ENCODE assay signal across 20 cellular contexts in the genomic region with DNA sequence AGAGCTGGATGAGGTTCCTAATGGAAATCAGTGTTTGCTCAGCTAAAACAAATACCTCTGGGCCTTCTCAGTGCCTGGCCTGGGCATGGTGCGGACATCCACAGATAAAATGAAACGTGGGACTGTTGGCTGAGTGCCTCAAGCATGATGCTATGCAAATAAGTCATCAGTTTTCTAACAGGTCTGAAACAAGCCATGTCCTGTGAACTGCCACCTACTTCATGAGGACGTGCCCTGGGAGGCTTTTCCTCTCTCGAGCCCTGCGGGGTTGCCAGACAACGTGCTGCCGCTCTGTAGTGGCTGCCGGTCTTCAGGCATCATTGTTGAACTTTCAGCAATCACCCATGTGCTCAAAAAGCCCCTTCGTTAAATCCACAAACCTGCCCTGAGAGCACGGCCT.
DNase-seq lines count a peak whose midpoint lies in the region; ATAC-seq, FAIRE-seq and TF ChIP-seq lines count a peak whose summit lies in the region.
"Had no signal": no experiment of that assay in that cellular context is flagged by ENCODE, and none has a peak within 500 bp of the region (broad histone marks: within the 10 kb centered on the region; RNA-seq: fewer than 3 reads in every experiment).

No MANE protein-coding gene starts in this region.

- no peak for FAIRE-seq in H1 (lab: Jason Lieb, UNC)
- FAIRE-seq: GM19239 had no signal

- CTCF ChIA-PET in H1 (lab: Charles Lee; ENCODE audit: partially characterized antibody) (no interaction called here), A673 (lab: Charles Lee) (no interaction called here)

- 0 out of 2 replicates have a peak overlapping the region, but pooled peaks have one; percentile 16 for H2AFZ ChIP-seq in MM.1S (ENCODE audit: low read length)
- peak overlapping the region; percentile 74; the same call in 1 of the 2 replicates for H2AFZ ChIP-seq in H1 (ENCODE audit: low read length)

- H3K18ac ChIP-seq in H1 (ENCODE audit: extremely low read depth, low read length) = no peak overlapping the region

- H3K56ac ChIP-seq in H1 (replicated peaks; ENCODE audit: insufficient read length, low read depth, low read length) = no peak overlapping the region

- DNase-seq in MM.1S (no peak), NCI-H2029 (lab: John Stamatoyannopoulos, UW) (peak; percentile 93), NCI-H526 (lab: John Stamatoyannopoulos, UW) (peak; percentile 98 to 99), H1 (ENCODE audit: low read depth in 1 of 2, low spot score in 2 of 2) (no peak), SIG-M5 treated with dmso at 0.1 percent for 504 hours (lab: John Stamatoyannopoulos, UW; ENCODE audit: unreplicated experiment) (no peak), A673 (ENCODE audit: low spot score) (no peak)
- DNase-seq: DMS53, H9, NCI-H226, NCI-H82, Peyer's patch, T-helper 1 cell, T1000 had no signal

- no peak for TF ChIP-seq EP300 in H1 (IDR thresholded peaks at IDR 0.05; ENCODE audit: borderline replicate concordance in 1 of 2, low read depth in 2 of 2, low read length in 2 of 2)

- H2BK120ac ChIP-seq in H1 (replicated peaks; ENCODE audit: low read depth, low read length) = no peak overlapping the region

- no peak overlapping the region; the same call in 1 of the 2 replicates for H4K8ac ChIP-seq in H1 (ENCODE audit: extremely low read depth, insufficient read depth, low read length)

- no peaks in the 10 kb centered on the region for H3F3A ChIP-seq in MM.1S (ENCODE audit: insufficient read depth, low read length)

- no peak for TF ChIP-seq RAD21 in H1 (IDR thresholded peaks at IDR 0.05 in 1 of 2, conservative IDR thresholded peaks at IDR 0.05 in 1 of 2; ENCODE audit: low read depth in 2 of 2, low read length in 2 of 2)

- H3K79me2 ChIP-seq in MM.1S (ENCODE audit: low read length) = no peaks in the 10 kb centered on the region
- no peaks in the 10 kb centered on the region for H3K79me2 ChIP-seq in H1 (ENCODE audit: control insufficient read depth in 1 of 2, insufficient read depth in 2 of 2, low read length in 2 of 2)

- TF ChIP-seq CTCF in MM.1S (IDR thresholded peaks at IDR 0.05; ENCODE audit: low read length) (no peak), H1 (IDR thresholded peaks at IDR 0.05; ENCODE audit: control extremely low read depth in 1 of 3, insufficient read depth in 1 of 3, low read depth in 1 of 3, low read length in 3 of 3) (no peak), A673 (conservative IDR thresholded peaks at IDR 0.05; ENCODE audit: low read depth, low read length) (no peak)

- H3K27ac ChIP-seq in MM.1S (ENCODE audit: low read length) = no peak overlapping the region
- H3K27ac ChIP-seq in H1 (ENCODE audit: low read depth, low read length) = no peak overlapping the region
- H3K27ac ChIP-seq in A673 (ENCODE audit: low read depth, low read length, poor library complexity, severe bottlenecking) = no peak overlapping the region
- H3K27ac ChIP-seq: C4-2B, HL-60, Peyer's patch had no signal

- 85% methylated on average over 10 of the region's 10 CpGs; no CpG with 5 or more reads in 1 of the 2 experiments for WGBS in H1 (ENCODE audit: extremely low coverage in 1 of 2, insufficient coverage in 1 of 2, insufficient read length in 1 of 2, insufficient replicate concordance in 2 of 2, low coverage in 1 of 2, low lambda C conversion rate in 2 of 2, missing lambda C conversion rate in 1 of 2), 2 experiments

- H3K9me2 ChIP-seq in MM.1S (replicated peaks; ENCODE audit: insufficient read depth, low read length) = no peaks in the 10 kb centered on the region

- H4K20me1 ChIP-seq in MM.1S (ENCODE audit: insufficient read depth, low read length) (no peaks in the 10 kb centered on the region), H1 (replicated peaks in 1 of 2; ENCODE audit: control insufficient read depth in 1 of 2, insufficient read depth in 2 of 2, low read length in 2 of 2) (no peaks in the 10 kb centered on the region)

- no peak overlapping the region for H3K4ac ChIP-seq in H1 (replicated peaks; ENCODE audit: insufficient read length, low read depth, low read length)

- no peaks in the 10 kb centered on the region for H3K36me3 ChIP-seq in MM.1S (replicated peaks; ENCODE audit: insufficient read depth, low read length)
- H3K36me3 ChIP-seq in H1 (ENCODE audit: control insufficient read depth in 2 of 4, insufficient read depth in 4 of 4, low read length in 3 of 4) = no peaks in the 10 kb centered on the region
- H3K36me3 ChIP-seq in A673 (ENCODE audit: insufficient read depth, low read length, poor library complexity, severe bottlenecking) = no peaks in the 10 kb centered on the region
- H3K36me3 ChIP-seq: Peyer's patch had no signal

- no peak for TF ChIP-seq POLR2A in H1 (IDR thresholded peaks at IDR 0.05; ENCODE audit: control extremely low read depth in 1 of 2, low read depth in 2 of 2, low read length in 2 of 2)

- POLR2A ChIA-PET in H1 (lab: Charles Lee; ENCODE audit: partially characterized antibody) = no interaction called here
- POLR2A ChIA-PET in A673 (lab: Charles Lee; ENCODE audit: low non-redundant PET) = no interaction called here

- H3K27me3 ChIP-seq in MM.1S (replicated peaks; ENCODE audit: insufficient read depth, low read length) = no peaks in the 10 kb centered on the region
- H3K27me3 ChIP-seq in H1 (replicated peaks in 1 of 4; ENCODE audit: control insufficient read depth in 3 of 4, extremely low read depth in 1 of 4, insufficient read depth in 3 of 4, low read length in 3 of 4) = no peaks in the 10 kb centered on the region
- no peaks in the 10 kb centered on the region for H3K27me3 ChIP-seq in A673 (replicated peaks; ENCODE audit: insufficient read depth, low read depth, low read length, poor library complexity)
- H3K27me3 ChIP-seq: Peyer's patch had no signal

- H3K9ac ChIP-seq in MM.1S (ENCODE audit: low read length) (no peak overlapping the region), H1 (replicated peaks in 1 of 4; ENCODE audit: extremely low read depth in 1 of 4, low read depth in 3 of 4, low read length in 3 of 4) (no peak overlapping the region)

- ATAC-seq in HG02798 (IDR thresholded peaks at IDR 0.05; ENCODE audit: poor library complexity, unreplicated experiment) (no peak), GM18520 (IDR thresholded peaks at IDR 0.05; ENCODE audit: unreplicated experiment) (no peak)
- ATAC-seq: Right ventricle myocardium inferior, SK-N-SH treated with all-trans-retinoic acid at 6 μM for 48 hours had no signal

- H3K4me1 ChIP-seq in MM.1S (ENCODE audit: low read length) (no peaks in the 10 kb centered on the region), H1 (replicated peaks in 1 of 4; ENCODE audit: control insufficient read depth in 3 of 4, insufficient read depth in 4 of 4, low read length in 3 of 4) (peaks cover 0 to 2% (median 0%) of the 10 kb centered on the region in 4 experiments; a peak in 1 of 7 replicates), A673 (ENCODE audit: insufficient read depth, low read length, poor library complexity, severe bottlenecking) (no peaks in the 10 kb centered on the region)
- H3K4me1 ChIP-seq: Peyer's patch had no signal

- H3K4me2 ChIP-seq in MM.1S (ENCODE audit: low read depth, low read length) (no peak overlapping the region), H1 (ENCODE audit: insufficient read depth in 1 of 2, low read depth in 2 of 2, low read length in 2 of 2) (no peak overlapping the region)

- no peak overlapping the region for H2AK5ac ChIP-seq in H1 (ENCODE audit: low read depth, low read length)

- no peak overlapping the region for H2BK5ac ChIP-seq in H1 (ENCODE audit: low read depth, low read length)

- no TSS peak for BruUV-seq in A673 (replicated peaks; lab: Mats Ljungman, UMichigan)

- H3K23me2 ChIP-seq in H1 (ENCODE audit: low read depth, low read length) = no peaks in the 10 kb centered on the region

- no peak overlapping the region for H2BK15ac ChIP-seq in H1 (ENCODE audit: low read length)

- no peak overlapping the region for H4K91ac ChIP-seq in H1 (replicated peaks; ENCODE audit: insufficient read length, low read length)

- intact Hi-C loops in A673 (cut with micrococcal nuclease; ENCODE audit: unreplicated experiment) = no loop called here

- H2BK20ac ChIP-seq in H1 (ENCODE audit: low read length) = no peak overlapping the region

- H2BK12ac ChIP-seq in H1 (ENCODE audit: low read depth, low read length) = no peak overlapping the region

- no peaks in the 10 kb centered on the region for H3K9me3 ChIP-seq in MM.1S (replicated peaks; ENCODE audit: insufficient read depth, low read length)
- H3K9me3 ChIP-seq in H1 (ENCODE audit: insufficient read depth in 2 of 2, low read depth in 1 of 2, low read length in 1 of 2) = no peaks in the 10 kb centered on the region
- peaks cover 25% of the 10 kb centered on the region for H3K9me3 ChIP-seq in A673 (ENCODE audit: low read depth, low read length, poor library complexity, severe bottlenecking)
- H3K9me3 ChIP-seq: Peyer's patch had no signal

- H3K23ac ChIP-seq in H1 (ENCODE audit: insufficient read length) = no peak overlapping the region

- H3K4me3 ChIP-seq in MM.1S (ENCODE audit: low read length) (no peak overlapping the region), H1 (ENCODE audit: extremely low read depth in 1 of 4, insufficient read depth in 2 of 4, low read depth in 3 of 4, low read length in 4 of 4) (no peak overlapping the region), A673 (ENCODE audit: low read depth, low read length, poor library complexity, severe bottlenecking) (no peak overlapping the region)
- H3K4me3 ChIP-seq: Peyer's patch had no signal

- H3K14ac ChIP-seq in H1 (ENCODE audit: insufficient read length) = no peak overlapping the region

- no peak overlapping the region for H4K5ac ChIP-seq in H1 (ENCODE audit: insufficient read length, low read depth, low read length)

- no peaks in the 10 kb centered on the region for H3K79me1 ChIP-seq in H1 (ENCODE audit: low read depth, low read length)

TF ChIP-seq in H1, 55 proteins besides CTCF, POLR2A, EP300 and RAD21 (continues in another document):
- TF ChIP-seq, protein P1, sequence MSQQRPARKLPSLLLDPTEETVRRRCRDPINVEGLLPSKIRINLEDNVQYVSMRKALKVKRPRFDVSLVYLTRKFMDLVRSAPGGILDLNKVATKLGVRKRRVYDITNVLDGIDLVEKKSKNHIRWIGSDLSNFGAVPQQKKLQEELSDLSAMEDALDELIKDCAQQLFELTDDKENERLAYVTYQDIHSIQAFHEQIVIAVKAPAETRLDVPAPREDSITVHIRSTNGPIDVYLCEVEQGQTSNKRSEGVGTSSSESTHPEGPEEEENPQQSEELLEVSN (IDR thresholded peaks at IDR 0.05) = no peak
- TF ChIP-seq RNF2 (IDR thresholded peaks at IDR 0.05; ENCODE audit: borderline replicate concordance, low read depth, low read length, missing control alignments, poor library complexity, severe bottlenecking) (no peak), SIRT6 (IDR thresholded peaks at IDR 0.05; ENCODE audit: low read length) (no peak), BACH1 (IDR thresholded peaks at IDR 0.05; ENCODE audit: low read length) (no peak), KDM5A (IDR thresholded peaks at IDR 0.05; ENCODE audit: low read length) (no peak)

Comparison
In these comparisons a context has a peak if more than half of its experiments do, and no peak if none do; other contexts are left out.
1. DNase-seq: peak in NCI-H2029 (single experiment) and NCI-H526 (2 of 2); none in MM.1S (single experiment), H1 (0 of 2), SIG-M5 treated with dmso at 0.1 percent for 504 hours (single experiment) and A673 (single experiment).